ENCODE assay signal across 8 cellular contexts in genomic region chr14:22870811-22871199, GRCh38. TPM values are rescaled to one million over a fixed set of nuclear protein-coding genes. Genes with fewer than 3 reads are reported as not detected.
DNase-seq lines count a peak whose midpoint lies in the region; ATAC-seq and TF ChIP-seq lines count a peak whose summit lies in the region.

No MANE protein-coding gene starts in this region.

- WGBS in SK-N-SH (ENCODE audit: low lambda C conversion rate), result 6% methylated on average over 1 of the region's 1 CpG

- POLR2A ChIA-PET in SK-N-SH (lab: Yijun Ruan, JAX), result interaction anchor here (0.6 to 1.5 kb wide), 6 partner anchors 12 to 104 kb away, joined by 3 to 4 read pairs (median 3); partner anchors contain the start of genes OXA1L and REM2

- no peak for TF ChIP-seq CTCF in SK-N-SH (IDR thresholded peaks at IDR 0.05)
- no peak for TF ChIP-seq CTCF in fibroblast of lung (conservative IDR thresholded peaks at IDR 0.05 in 1 of 2, IDR thresholded peaks at IDR 0.05 in 1 of 2; ENCODE audit: low read depth in 1 of 2, low read length in 2 of 2)
- TF ChIP-seq CTCF in retinal pigment epithelial cell (conservative IDR thresholded peaks at IDR 0.05; ENCODE audit: low read depth, low read length), result no peak

- H3K27ac ChIP-seq in SK-N-SH (ENCODE audit: low read depth in 2 of 2, low read length in 1 of 2) (peak overlapping the region; percentile 83 to 87), fibroblast of lung (ENCODE audit: insufficient read depth, low read length) (peak overlapping the region; percentile 93)

- peaks cover 24% of the 10 kb centered on the region for H3F3A ChIP-seq in SK-N-SH (replicated peaks; ENCODE audit: insufficient read depth)

- peak; percentile 56 for ATAC-seq in GM19043 (IDR thresholded peaks at IDR 0.05; ENCODE audit: low read depth, unreplicated experiment)
- peak; percentile 41 for ATAC-seq in HG02973 (IDR thresholded peaks at IDR 0.05; ENCODE audit: unreplicated experiment)

- TF ChIP-seq EP300 in SK-N-SH (IDR thresholded peaks at IDR 0.05; ENCODE audit: borderline replicate concordance in 1 of 2, low read depth in 1 of 2, low read length in 1 of 2), result no peak

- H3K79me2 ChIP-seq in SK-N-SH (ENCODE audit: insufficient read depth), result peaks cover 23% of the 10 kb centered on the region
- peaks cover 18% of the 10 kb centered on the region for H3K79me2 ChIP-seq in fibroblast of lung (ENCODE audit: control insufficient read depth, insufficient read depth, low read length)

- TF ChIP-seq RAD21 in SK-N-SH (IDR thresholded peaks at IDR 0.05; ENCODE audit: low read length), result no peak

- H3K9me2 ChIP-seq in SK-N-SH, result no peaks in the 10 kb centered on the region

- H3K27me3 ChIP-seq in SK-N-SH (ENCODE audit: insufficient read depth) (no peaks in the 10 kb centered on the region), fibroblast of lung (ENCODE audit: control insufficient read depth, insufficient read depth, low read length) (no peaks in the 10 kb centered on the region)

- H3K4me3 ChIP-seq in SK-N-SH (ENCODE audit: low read depth in 2 of 2, low read length in 1 of 2) (peak overlapping the region; percentile 77 to 93), fibroblast of lung (replicated peaks in 1 of 4; ENCODE audit: control extremely low read depth in 1 of 4, insufficient read depth in 1 of 4, low read depth in 3 of 4, low read length in 4 of 4) (peak overlapping the region; percentile 80 to 96 (median 88)), retinal pigment epithelial cell (ENCODE audit: low read length) (peak overlapping the region; percentile 85)

- DNase-seq in SK-N-SH (no peak), fibroblast of lung (ENCODE audit: low read depth in 2 of 2) (no peak), retinal pigment epithelial cell (ENCODE audit: low read depth) (no peak), ureter (ENCODE audit: low spot score) (no peak), NCI-H774 (lab: John Stamatoyannopoulos, UW) (no peak), cortex of kidney (lab: John Stamatoyannopoulos, UW) (no peak)

- no peaks in the 10 kb centered on the region for H4K20me1 ChIP-seq in SK-N-SH (ENCODE audit: insufficient read depth)
- no peaks in the 10 kb centered on the region for H4K20me1 ChIP-seq in fibroblast of lung (ENCODE audit: control insufficient read depth, extremely low read depth, insufficient read depth, low read length)

- peak overlapping the region; percentile 83 for H2AFZ ChIP-seq in SK-N-SH (ENCODE audit: low read depth)
- peak overlapping the region; percentile 81 for H2AFZ ChIP-seq in fibroblast of lung (ENCODE audit: low read length)

- peaks cover 8 to 17% of the 10 kb centered on the region in 2 experiments for H3K4me1 ChIP-seq in SK-N-SH (ENCODE audit: control insufficient read depth in 1 of 2, insufficient read depth in 2 of 2, low read depth in 1 of 2, low read length in 1 of 2)
- H3K4me1 ChIP-seq in fibroblast of lung (ENCODE audit: control insufficient read depth, extremely low read depth, insufficient read depth, low read length), result peaks cover 4% of the 10 kb centered on the region

- no peaks in the 10 kb centered on the region for H3K9me3 ChIP-seq in SK-N-SH
- no peaks in the 10 kb centered on the region for H3K9me3 ChIP-seq in fibroblast of lung (ENCODE audit: control insufficient read depth, insufficient read depth, low read depth, low read length)

- H3K36me3 ChIP-seq in SK-N-SH (replicated peaks in 1 of 2; ENCODE audit: control insufficient read depth in 1 of 2, insufficient read depth in 2 of 2, low read length in 1 of 2) (peaks cover 17 to 20% of the 10 kb centered on the region in 2 experiments), fibroblast of lung (ENCODE audit: control insufficient read depth, insufficient read depth, low read length) (peaks cover 14% of the 10 kb centered on the region)

- H3K4me2 ChIP-seq in SK-N-SH (peak overlapping the region; percentile 77), fibroblast of lung (ENCODE audit: extremely low read depth, insufficient read depth, low read length) (peak overlapping the region; percentile 98)

- CTCF ChIA-PET in SK-N-SH (lab: Yijun Ruan, JAX), result interaction anchor here (0.6 to 6.0 kb wide), 14 partner anchors 10 to 314 kb away, joined by 3 to 77 read pairs (median 4); partner anchors contain the start of genes DAD1 and PRMT5

- peak overlapping the region; percentile 80 for H3K9ac ChIP-seq in SK-N-SH
- H3K9ac ChIP-seq in fibroblast of lung (ENCODE audit: insufficient read depth, low read length), result no peak overlapping the region

TF ChIP-seq in SK-N-SH, 30 proteins besides CTCF, POLR2A, EP300 and RAD21:
- TF ChIP-seq ELF1 (IDR thresholded peaks at IDR 0.05), result no peak; the same call in 1 of the 2 replicates
- no peak for TF ChIP-seq NFIC (IDR thresholded peaks at IDR 0.05; ENCODE audit: borderline replicate concordance)
- no peak for TF ChIP-seq PBX3 (IDR thresholded peaks at IDR 0.05)
- TF ChIP-seq POLR2AphosphoS5 (IDR thresholded peaks at IDR 0.05; ENCODE audit: low read depth, low read length), result no peak
- TF ChIP-seq GABPA (IDR thresholded peaks at IDR 0.05; ENCODE audit: low read depth), result peak; percentile 41; the same call in 1 of the 2 replicates
- TF ChIP-seq RCOR1 (IDR thresholded peaks at IDR 0.05; ENCODE audit: low read length), result no peak

RNA-seq across cellular contexts. Expression of gene LRP10, which starts 0.7 kb away (rescaled TPM):
- polyA plus RNA-seq in SK-N-SH (2012; rRNA removed), result 87.8 and 117 TPM in 2 replicates
- polyA plus RNA-seq in SK-N-SH (2012; cell fraction: cytosol; rRNA removed), result 37.3 and 79.1 TPM in 2 replicates
- polyA plus RNA-seq in SK-N-SH (2012; cell fraction: nucleus; rRNA removed), result 78.8 and 101 TPM in 2 replicates
- total RNA-seq in fibroblast of lung, result 71.9 and 95.5 TPM in 2 replicates
- 100 and 130 TPM in 2 replicates for polyA plus RNA-seq in fibroblast of lung
- 143 and 172 TPM in 2 replicates for polyA plus RNA-seq in fibroblast of lung (2012)
- polyA minus RNA-seq in fibroblast of lung (ENCODE audit: low replicate concordance), result 703 and 794 TPM in 2 replicates
- 128 TPM for total RNA-seq in ureter

RNA-seq across cellular contexts. Expression of gene REM2, which starts 12.2 kb away (rescaled TPM):
- polyA plus RNA-seq in SK-N-SH (2012; rRNA removed) (0.26 and 0.36 TPM in 2 replicates), fibroblast of lung (0.02 and 0.06 TPM in 2 replicates)
- polyA plus RNA-seq in SK-N-SH (2012; cell fraction: cytosol; rRNA removed), result 0.12 and 0.17 TPM in 2 replicates
- 1.2 TPM in 2 replicates for polyA plus RNA-seq in SK-N-SH (2012; cell fraction: nucleus; rRNA removed)
- total RNA-seq in fibroblast of lung (0.17 and 0.26 TPM in 2 replicates), ureter (0.18 TPM)
- polyA plus RNA-seq in fibroblast of lung (2012), result 0.10 and 0.15 TPM in 2 replicates
- polyA minus RNA-seq in fibroblast of lung (ENCODE audit: low replicate concordance), result not detected in 2 replicates

RNA-seq across cellular contexts. Expression of gene MMP14, which starts 34.4 kb away (rescaled TPM):
- polyA plus RNA-seq in SK-N-SH (2012; rRNA removed) (139 and 142 TPM in 2 replicates), fibroblast of lung (393 and 397 TPM in 2 replicates)
- 63.7 and 87.9 TPM in 2 replicates for polyA plus RNA-seq in SK-N-SH (2012; cell fraction: cytosol; rRNA removed)
- polyA plus RNA-seq in SK-N-SH (2012; cell fraction: nucleus; rRNA removed), result 217 and 306 TPM in 2 replicates
- total RNA-seq in fibroblast of lung (346 and 375 TPM in 2 replicates), ureter (172 TPM)
- 394 and 407 TPM in 2 replicates for polyA plus RNA-seq in fibroblast of lung (2012)
- 565 and 590 TPM in 2 replicates for polyA minus RNA-seq in fibroblast of lung (ENCODE audit: low replicate concordance)

RNA-seq across cellular contexts. Expression of gene MRPL52, which starts 41.1 kb away (rescaled TPM):
- polyA plus RNA-seq in SK-N-SH (2012; rRNA removed), result 80.8 and 116 TPM in 2 replicates
- 80.2 and 80.7 TPM in 2 replicates for polyA plus RNA-seq in SK-N-SH (2012; cell fraction: cytosol; rRNA removed)
- 58.5 and 71.9 TPM in 2 replicates for polyA plus RNA-seq in SK-N-SH (2012; cell fraction: nucleus; rRNA removed)
- total RNA-seq in fibroblast of lung, result 40.8 and 50.5 TPM in 2 replicates
- polyA plus RNA-seq in fibroblast of lung, result 38.0 and 44.1 TPM in 2 replicates
- polyA plus RNA-seq in fibroblast of lung (2012), result 145 and 212 TPM in 2 replicates
- polyA minus RNA-seq in fibroblast of lung (ENCODE audit: low replicate concordance), result 2.2 and 32.5 TPM in 2 replicates
- 77.8 TPM for total RNA-seq in ureter

RNA-seq across cellular contexts. Expression of gene RBM23, which starts 48.1 kb away (rescaled TPM):
- polyA plus RNA-seq in SK-N-SH (2012; rRNA removed), result 52.4 and 65.5 TPM in 2 replicates
- polyA plus RNA-seq in SK-N-SH (2012; cell fraction: cytosol; rRNA removed), result 70.3 and 76.0 TPM in 2 replicates
- polyA plus RNA-seq in SK-N-SH (2012; cell fraction: nucleus; rRNA removed), result 97.7 and 97.9 TPM in 2 replicates
- total RNA-seq in fibroblast of lung, result 44.9 and 51.0 TPM in 2 replicates
- 85.0 and 85.3 TPM in 2 replicates for polyA plus RNA-seq in fibroblast of lung
- polyA plus RNA-seq in fibroblast of lung (2012), result 43.9 and 46.4 TPM in 2 replicates
- 45.9 and 58.8 TPM in 2 replicates for polyA minus RNA-seq in fibroblast of lung (ENCODE audit: low replicate concordance)
- 84.4 TPM for total RNA-seq in ureter
